ENCODE assay signal across 1 cellular context in the genomic region with DNA sequence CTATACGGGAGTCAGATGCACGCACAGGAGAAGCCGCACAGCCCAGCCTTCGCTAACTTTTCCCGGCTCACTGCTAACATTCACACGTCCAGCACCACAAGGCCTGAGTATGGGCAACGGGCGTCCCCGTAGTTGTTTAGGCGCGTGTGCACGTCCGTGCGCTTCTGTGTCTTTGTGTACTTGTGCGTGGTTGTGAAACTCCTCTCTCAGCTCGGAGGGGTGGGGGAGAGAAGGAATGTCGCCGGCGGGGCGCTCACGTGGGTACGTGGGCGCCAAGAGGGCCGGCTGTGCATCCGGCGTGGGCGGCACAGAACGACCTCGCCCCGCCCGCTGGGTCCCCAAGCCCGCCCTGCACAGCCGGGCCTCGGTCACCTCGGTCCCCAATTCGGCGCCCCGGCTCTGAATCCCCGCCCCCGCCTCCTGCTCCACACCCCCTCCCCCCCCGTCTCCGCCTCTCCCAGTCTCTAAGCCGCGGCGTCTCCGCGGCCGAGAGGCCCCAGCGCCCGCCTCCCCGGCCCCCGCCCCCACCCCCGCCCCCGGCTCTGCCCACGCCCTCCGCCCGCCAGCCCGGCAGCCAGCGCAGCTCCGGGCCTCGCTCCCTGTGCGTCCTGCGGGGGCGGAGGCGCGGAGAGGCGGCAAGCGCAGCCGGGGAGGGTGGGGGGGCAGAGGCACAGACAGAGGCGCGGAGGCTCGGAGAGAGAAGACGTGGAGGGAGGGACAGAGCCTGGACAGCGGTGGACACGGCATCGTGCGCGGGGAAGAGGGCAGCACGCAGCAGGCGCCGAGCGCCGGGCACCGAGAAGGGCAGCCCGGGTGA.
A peak's percentile ranks its signal among the peaks of the same experiment; 100 is the strongest.
TF ChIP-seq lines count a peak whose summit lies in the region.

A gene with protein sequence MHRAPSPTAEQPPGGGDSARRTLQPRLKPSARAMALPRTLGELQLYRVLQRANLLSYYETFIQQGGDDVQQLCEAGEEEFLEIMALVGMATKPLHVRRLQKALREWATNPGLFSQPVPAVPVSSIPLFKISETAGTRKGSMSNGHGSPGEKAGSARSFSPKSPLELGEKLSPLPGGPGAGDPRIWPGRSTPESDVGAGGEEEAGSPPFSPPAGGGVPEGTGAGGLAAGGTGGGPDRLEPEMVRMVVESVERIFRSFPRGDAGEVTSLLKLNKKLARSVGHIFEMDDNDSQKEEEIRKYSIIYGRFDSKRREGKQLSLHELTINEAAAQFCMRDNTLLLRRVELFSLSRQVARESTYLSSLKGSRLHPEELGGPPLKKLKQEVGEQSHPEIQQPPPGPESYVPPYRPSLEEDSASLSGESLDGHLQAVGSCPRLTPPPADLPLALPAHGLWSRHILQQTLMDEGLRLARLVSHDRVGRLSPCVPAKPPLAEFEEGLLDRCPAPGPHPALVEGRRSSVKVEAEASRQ (plus strand): TSS at position 673 of the 817 bp plus-strand sequence. CDS start 158 bp downstream, outside the sequence.

TF ChIP-seq in A549, 52 proteins besides CTCF, POLR2A, EP300 and RAD21 (continued from another document):
- TF ChIP-seq, protein P1, sequence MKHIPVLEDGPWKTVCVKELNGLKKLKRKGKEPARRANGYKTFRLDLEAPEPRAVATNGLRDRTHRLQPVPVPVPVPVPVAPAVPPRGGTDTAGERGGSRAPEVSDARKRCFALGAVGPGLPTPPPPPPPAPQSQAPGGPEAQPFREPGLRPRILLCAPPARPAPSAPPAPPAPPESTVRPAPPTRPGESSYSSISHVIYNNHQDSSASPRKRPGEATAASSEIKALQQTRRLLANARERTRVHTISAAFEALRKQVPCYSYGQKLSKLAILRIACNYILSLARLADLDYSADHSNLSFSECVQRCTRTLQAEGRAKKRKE (CRISPR knock-in tag; IDR thresholded peaks at IDR 0.05; ENCODE audit: low read depth): peak; percentile 13; the same call in 1 of the 2 replicates
- TF ChIP-seq, protein P2, sequence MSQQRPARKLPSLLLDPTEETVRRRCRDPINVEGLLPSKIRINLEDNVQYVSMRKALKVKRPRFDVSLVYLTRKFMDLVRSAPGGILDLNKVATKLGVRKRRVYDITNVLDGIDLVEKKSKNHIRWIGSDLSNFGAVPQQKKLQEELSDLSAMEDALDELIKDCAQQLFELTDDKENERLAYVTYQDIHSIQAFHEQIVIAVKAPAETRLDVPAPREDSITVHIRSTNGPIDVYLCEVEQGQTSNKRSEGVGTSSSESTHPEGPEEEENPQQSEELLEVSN (IDR thresholded peaks at IDR 0.05; ENCODE audit: borderline replicate concordance, low read depth): peak; percentile 91
- TF ChIP-seq ZSCAN20 (CRISPR knock-in tag; IDR thresholded peaks at IDR 0.05): peak; percentile 48; the same call in 1 of the 2 replicates
- TF ChIP-seq RNF2 (IDR thresholded peaks at IDR 0.05; ENCODE audit: borderline replicate concordance, low read depth): 0 out of 2 replicates have a peak, but pooled peaks have one; percentile 28
- TF ChIP-seq, protein P3, sequence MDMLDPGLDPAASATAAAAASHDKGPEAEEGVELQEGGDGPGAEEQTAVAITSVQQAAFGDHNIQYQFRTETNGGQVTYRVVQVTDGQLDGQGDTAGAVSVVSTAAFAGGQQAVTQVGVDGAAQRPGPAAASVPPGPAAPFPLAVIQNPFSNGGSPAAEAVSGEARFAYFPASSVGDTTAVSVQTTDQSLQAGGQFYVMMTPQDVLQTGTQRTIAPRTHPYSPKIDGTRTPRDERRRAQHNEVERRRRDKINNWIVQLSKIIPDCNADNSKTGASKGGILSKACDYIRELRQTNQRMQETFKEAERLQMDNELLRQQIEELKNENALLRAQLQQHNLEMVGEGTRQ (IDR thresholded peaks at IDR 0.05): peak; percentile 84
- TF ChIP-seq MAFK (IDR thresholded peaks at IDR 0.05; ENCODE audit: partially characterized antibody): no peak
- TF ChIP-seq GATA3 (IDR thresholded peaks at IDR 0.05; ENCODE audit: borderline replicate concordance): peak; percentile 50
- no peak for TF ChIP-seq NFE2L2 (conservative IDR thresholded peaks at IDR 0.05; ENCODE audit: low read length)
- TF ChIP-seq ZFP36 (IDR thresholded peaks at IDR 0.05; ENCODE audit: borderline replicate concordance, partially characterized antibody): no peak
- no peak for TF ChIP-seq FOSB (CRISPR knock-in tag; IDR thresholded peaks at IDR 0.05)
- peak; percentile 10 to 71; a peak in 3 of 5 replicates for TF ChIP-seq JUN (IDR thresholded peaks at IDR 0.05)
- peak; percentile 73 to 94 for TF ChIP-seq CEBPB (IDR thresholded peaks at IDR 0.05)
- no peak for TF ChIP-seq HDAC2 (IDR thresholded peaks at IDR 0.05)
- TF ChIP-seq HOXA7 (CRISPR knock-in tag; IDR thresholded peaks at IDR 0.05): no peak
- TF ChIP-seq, protein P4, sequence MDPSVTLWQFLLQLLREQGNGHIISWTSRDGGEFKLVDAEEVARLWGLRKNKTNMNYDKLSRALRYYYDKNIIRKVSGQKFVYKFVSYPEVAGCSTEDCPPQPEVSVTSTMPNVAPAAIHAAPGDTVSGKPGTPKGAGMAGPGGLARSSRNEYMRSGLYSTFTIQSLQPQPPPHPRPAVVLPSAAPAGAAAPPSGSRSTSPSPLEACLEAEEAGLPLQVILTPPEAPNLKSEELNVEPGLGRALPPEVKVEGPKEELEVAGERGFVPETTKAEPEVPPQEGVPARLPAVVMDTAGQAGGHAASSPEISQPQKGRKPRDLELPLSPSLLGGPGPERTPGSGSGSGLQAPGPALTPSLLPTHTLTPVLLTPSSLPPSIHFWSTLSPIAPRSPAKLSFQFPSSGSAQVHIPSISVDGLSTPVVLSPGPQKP (IDR thresholded peaks at IDR 0.05; ENCODE audit: low read depth, low read length): no peak
- peak; percentile 71; the same call in 1 of the 2 replicates for TF ChIP-seq HOXB13 (CRISPR knock-in tag; IDR thresholded peaks at IDR 0.05; ENCODE audit: low read depth)
- no peak for TF ChIP-seq HOXB5 (CRISPR knock-in tag; IDR thresholded peaks at IDR 0.05)
- TF ChIP-seq HEYL (CRISPR knock-in tag; IDR thresholded peaks at IDR 0.05): no peak
- no peak for TF ChIP-seq MAZ (IDR thresholded peaks at IDR 0.05; ENCODE audit: borderline replicate concordance, low read depth, low read length)
- peak; percentile 84 for TF ChIP-seq NPAS2 (CRISPR knock-in tag; IDR thresholded peaks at IDR 0.05; ENCODE audit: borderline replicate concordance)
- no peak for TF ChIP-seq CBX2 (IDR thresholded peaks at IDR 0.05; ENCODE audit: borderline replicate concordance, low read depth)
- TF ChIP-seq, protein P5, sequence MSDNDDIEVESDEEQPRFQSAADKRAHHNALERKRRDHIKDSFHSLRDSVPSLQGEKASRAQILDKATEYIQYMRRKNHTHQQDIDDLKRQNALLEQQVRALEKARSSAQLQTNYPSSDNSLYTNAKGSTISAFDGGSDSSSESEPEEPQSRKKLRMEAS (IDR thresholded peaks at IDR 0.05): peak; percentile 94
- peak; percentile 74 for TF ChIP-seq BHLHE40 (IDR thresholded peaks at IDR 0.05; ENCODE audit: low read depth, low read length)
- TF ChIP-seq TFCP2L1 (CRISPR knock-in tag; IDR thresholded peaks at IDR 0.05): peak; percentile 76
- TF ChIP-seq JUNB (IDR thresholded peaks at IDR 0.05): no peak
- no peak for TF ChIP-seq TP53 (CRISPR knock-in tag; IDR thresholded peaks at IDR 0.05)
- TF ChIP-seq ESRRA (IDR thresholded peaks at IDR 0.05; ENCODE audit: borderline replicate concordance, low read length): no peak
- no peak for TF ChIP-seq SMC3 (IDR thresholded peaks at IDR 0.05)
- TF ChIP-seq FOXS1 (CRISPR knock-in tag; IDR thresholded peaks at IDR 0.05): 0 out of 2 replicates have a peak, but pooled peaks have one; percentile 2
- TF ChIP-seq POLR2AphosphoS2 (conservative IDR thresholded peaks at IDR 0.05; ENCODE audit: low read length): no peak
- no peak for TF ChIP-seq NR3C1 (IDR thresholded peaks at IDR 0.05)
TF ChIP-seq in A549: peak in this region for 18.
